ENCODE assay signal across 25 cellular contexts in genomic region chr13:33616130-33616529, GRCh38.
"Had no signal": no experiment of that assay in that cellular context is flagged by ENCODE, and none has a peak within 500 bp of the region (broad histone marks: within the 10 kb centered on the region; RNA-seq: fewer than 3 reads in every experiment).

No MANE protein-coding gene starts in this region.

- H3K9me3 ChIP-seq: ovary, psoas muscle, stomach, thoracic aorta, thyroid gland, tibial nerve, upper lobe of left lung, vagina had no signal

- DNase-seq: naive B cell; naive thymus-derived CD8-positive, alpha-beta T cell; nephron progenitor cell; ovary; psoas muscle; right cardiac atrium; stimulated activated CD4-positive, alpha-beta T cell treated with anti-CD3 and anti-CD28 coated beads, Interleukin-15, amount 100 ng/mL, for 24 hours; stimulated activated CD4-positive, alpha-beta T cell treated with anti-CD3 and anti-CD28 coated beads, Interleukin-2, amount 100 ng/mL, for 24 hours; stimulated activated CD4-positive, alpha-beta T cell treated with anti-CD3 and anti-CD28 coated beads, Interleukin-2, amount 100 ng/mL, for 48 hours; stimulated activated CD4-positive, alpha-beta T cell treated with anti-CD3 and anti-CD28 coated beads, Interleukin-4, amount 100 ng/mL, for 24 hours; stimulated activated naive B cell treated with anti-CD40 and anti-IgM and Interleukin-4, amounts not matched to agents 10 μg/mL and 1 μg/mL and 100 μg/mL, for 72 hours; stimulated activated naive CD4-positive, alpha-beta T cell treated with Interleukin-2 at 50 U/mL for 16 hours; stomach; thyroid gland; trophoblast cell; upper lobe of left lung had no signal

- H2AFZ ChIP-seq: parathyroid adenoma had no signal

- H3K4me1 ChIP-seq: parathyroid adenoma, vagina had no signal

- H3K36me3 ChIP-seq: ovary, stomach, thoracic aorta, thyroid gland, tibial nerve, upper lobe of left lung, vagina had no signal

- FAIRE-seq: urothelium cell line had no signal

- H3K27ac ChIP-seq: ovary, parathyroid adenoma, psoas muscle, skin epidermis, stomach, thoracic aorta, thyroid gland, tibial nerve, upper lobe of left lung, vagina had no signal

- H3K27me3 ChIP-seq: ovary, stomach, thyroid gland, tibial nerve, upper lobe of left lung, vagina had no signal

- ATAC-seq: naive thymus-derived CD8-positive, alpha-beta T cell; natural killer cell treated with Interleukin-12 subunit alpha and Interleukin-12 subunit beta and Interleukin-15 and Interleukin-18, amount 100 ng/mL, for 72 hours; right cardiac atrium; sciatic nerve; stimulated activated effector memory CD8-positive, alpha-beta T cell treated with anti-CD3 and anti-CD28 coated beads, Interleukin-12 subunit alpha, Interleukin-12 subunit beta, amount 100 ng/mL, for 72 hours; stimulated activated naive B cell treated with anti-CD40 and anti-IgM and Interleukin-4, amounts not matched to agents 10 μg/mL and 1 μg/mL and 100 μg/mL, for 72 hours had no signal

- H3K9ac ChIP-seq: parathyroid adenoma had no signal

- H3K79me2 ChIP-seq: parathyroid adenoma had no signal

- H3K4me3 ChIP-seq: ovary, psoas muscle, skin epidermis, stomach, thoracic aorta, thyroid gland, tibial nerve, upper lobe of left lung, vagina had no signal
